In the genomic region with DNA sequence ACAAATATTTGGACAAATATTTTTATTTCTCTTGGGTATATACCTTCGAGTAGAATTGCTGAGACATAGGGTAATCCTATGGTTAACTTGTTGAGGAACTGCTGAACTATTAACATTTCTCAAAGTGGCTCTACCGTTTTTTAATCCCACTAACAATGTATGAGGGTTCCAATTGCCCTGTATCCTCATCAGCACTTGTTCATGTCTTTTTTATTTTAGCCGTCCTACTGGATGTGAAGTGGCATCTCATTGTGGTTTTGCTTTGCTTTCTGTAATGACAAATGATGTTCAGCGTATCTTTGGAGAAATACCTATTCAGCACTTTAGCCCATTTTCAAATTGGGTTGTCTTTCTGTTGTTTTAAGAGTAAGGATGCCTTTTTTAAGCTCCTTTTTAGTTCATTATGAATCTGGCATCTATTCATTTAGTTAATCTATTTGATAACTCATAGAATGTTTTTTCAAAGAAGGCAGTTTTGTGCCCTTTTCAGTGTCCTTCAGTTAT, we compare ENCODE assay signal across 3 cellular contexts.
TF ChIP-seq lines count a peak whose summit lies in the region.

No MANE protein-coding gene starts in this region.

TF ChIP-seq in A549, 52 proteins besides CTCF, POLR2A, EP300 and RAD21:
- TF ChIP-seq, protein P1, sequence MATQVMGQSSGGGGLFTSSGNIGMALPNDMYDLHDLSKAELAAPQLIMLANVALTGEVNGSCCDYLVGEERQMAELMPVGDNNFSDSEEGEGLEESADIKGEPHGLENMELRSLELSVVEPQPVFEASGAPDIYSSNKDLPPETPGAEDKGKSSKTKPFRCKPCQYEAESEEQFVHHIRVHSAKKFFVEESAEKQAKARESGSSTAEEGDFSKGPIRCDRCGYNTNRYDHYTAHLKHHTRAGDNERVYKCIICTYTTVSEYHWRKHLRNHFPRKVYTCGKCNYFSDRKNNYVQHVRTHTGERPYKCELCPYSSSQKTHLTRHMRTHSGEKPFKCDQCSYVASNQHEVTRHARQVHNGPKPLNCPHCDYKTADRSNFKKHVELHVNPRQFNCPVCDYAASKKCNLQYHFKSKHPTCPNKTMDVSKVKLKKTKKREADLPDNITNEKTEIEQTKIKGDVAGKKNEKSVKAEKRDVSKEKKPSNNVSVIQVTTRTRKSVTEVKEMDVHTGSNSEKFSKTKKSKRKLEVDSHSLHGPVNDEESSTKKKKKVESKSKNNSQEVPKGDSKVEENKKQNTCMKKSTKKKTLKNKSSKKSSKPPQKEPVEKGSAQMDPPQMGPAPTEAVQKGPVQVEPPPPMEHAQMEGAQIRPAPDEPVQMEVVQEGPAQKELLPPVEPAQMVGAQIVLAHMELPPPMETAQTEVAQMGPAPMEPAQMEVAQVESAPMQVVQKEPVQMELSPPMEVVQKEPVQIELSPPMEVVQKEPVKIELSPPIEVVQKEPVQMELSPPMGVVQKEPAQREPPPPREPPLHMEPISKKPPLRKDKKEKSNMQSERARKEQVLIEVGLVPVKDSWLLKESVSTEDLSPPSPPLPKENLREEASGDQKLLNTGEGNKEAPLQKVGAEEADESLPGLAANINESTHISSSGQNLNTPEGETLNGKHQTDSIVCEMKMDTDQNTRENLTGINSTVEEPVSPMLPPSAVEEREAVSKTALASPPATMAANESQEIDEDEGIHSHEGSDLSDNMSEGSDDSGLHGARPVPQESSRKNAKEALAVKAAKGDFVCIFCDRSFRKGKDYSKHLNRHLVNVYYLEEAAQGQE (IDR thresholded peaks at IDR 0.05), result no peak
- TF ChIP-seq RFX5 (IDR thresholded peaks at IDR 0.05) (no peak), NPAS2 (CRISPR knock-in tag; IDR thresholded peaks at IDR 0.05; ENCODE audit: borderline replicate concordance) (no peak), GATA3 (IDR thresholded peaks at IDR 0.05; ENCODE audit: borderline replicate concordance) (no peak), EHF (CRISPR knock-in tag; IDR thresholded peaks at IDR 0.05) (no peak), MAFK (IDR thresholded peaks at IDR 0.05; ENCODE audit: partially characterized antibody) (peak; percentile 73), ZFP36 (IDR thresholded peaks at IDR 0.05; ENCODE audit: borderline replicate concordance, partially characterized antibody) (peak; percentile 11), HDAC2 (IDR thresholded peaks at IDR 0.05) (no peak), CEBPB (IDR thresholded peaks at IDR 0.05) (no peak), MAZ (IDR thresholded peaks at IDR 0.05; ENCODE audit: borderline replicate concordance, low read depth, low read length) (no peak)
- TF ChIP-seq, protein P2, sequence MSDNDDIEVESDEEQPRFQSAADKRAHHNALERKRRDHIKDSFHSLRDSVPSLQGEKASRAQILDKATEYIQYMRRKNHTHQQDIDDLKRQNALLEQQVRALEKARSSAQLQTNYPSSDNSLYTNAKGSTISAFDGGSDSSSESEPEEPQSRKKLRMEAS (IDR thresholded peaks at IDR 0.05), result no peak
- TF ChIP-seq, protein P3, sequence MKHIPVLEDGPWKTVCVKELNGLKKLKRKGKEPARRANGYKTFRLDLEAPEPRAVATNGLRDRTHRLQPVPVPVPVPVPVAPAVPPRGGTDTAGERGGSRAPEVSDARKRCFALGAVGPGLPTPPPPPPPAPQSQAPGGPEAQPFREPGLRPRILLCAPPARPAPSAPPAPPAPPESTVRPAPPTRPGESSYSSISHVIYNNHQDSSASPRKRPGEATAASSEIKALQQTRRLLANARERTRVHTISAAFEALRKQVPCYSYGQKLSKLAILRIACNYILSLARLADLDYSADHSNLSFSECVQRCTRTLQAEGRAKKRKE (CRISPR knock-in tag; IDR thresholded peaks at IDR 0.05; ENCODE audit: low read depth), result no peak

TF ChIP-seq in HEK293, 187 proteins besides CTCF, POLR2A, EP300 and RAD21 (continued from another document):
- TF ChIP-seq, protein P4, sequence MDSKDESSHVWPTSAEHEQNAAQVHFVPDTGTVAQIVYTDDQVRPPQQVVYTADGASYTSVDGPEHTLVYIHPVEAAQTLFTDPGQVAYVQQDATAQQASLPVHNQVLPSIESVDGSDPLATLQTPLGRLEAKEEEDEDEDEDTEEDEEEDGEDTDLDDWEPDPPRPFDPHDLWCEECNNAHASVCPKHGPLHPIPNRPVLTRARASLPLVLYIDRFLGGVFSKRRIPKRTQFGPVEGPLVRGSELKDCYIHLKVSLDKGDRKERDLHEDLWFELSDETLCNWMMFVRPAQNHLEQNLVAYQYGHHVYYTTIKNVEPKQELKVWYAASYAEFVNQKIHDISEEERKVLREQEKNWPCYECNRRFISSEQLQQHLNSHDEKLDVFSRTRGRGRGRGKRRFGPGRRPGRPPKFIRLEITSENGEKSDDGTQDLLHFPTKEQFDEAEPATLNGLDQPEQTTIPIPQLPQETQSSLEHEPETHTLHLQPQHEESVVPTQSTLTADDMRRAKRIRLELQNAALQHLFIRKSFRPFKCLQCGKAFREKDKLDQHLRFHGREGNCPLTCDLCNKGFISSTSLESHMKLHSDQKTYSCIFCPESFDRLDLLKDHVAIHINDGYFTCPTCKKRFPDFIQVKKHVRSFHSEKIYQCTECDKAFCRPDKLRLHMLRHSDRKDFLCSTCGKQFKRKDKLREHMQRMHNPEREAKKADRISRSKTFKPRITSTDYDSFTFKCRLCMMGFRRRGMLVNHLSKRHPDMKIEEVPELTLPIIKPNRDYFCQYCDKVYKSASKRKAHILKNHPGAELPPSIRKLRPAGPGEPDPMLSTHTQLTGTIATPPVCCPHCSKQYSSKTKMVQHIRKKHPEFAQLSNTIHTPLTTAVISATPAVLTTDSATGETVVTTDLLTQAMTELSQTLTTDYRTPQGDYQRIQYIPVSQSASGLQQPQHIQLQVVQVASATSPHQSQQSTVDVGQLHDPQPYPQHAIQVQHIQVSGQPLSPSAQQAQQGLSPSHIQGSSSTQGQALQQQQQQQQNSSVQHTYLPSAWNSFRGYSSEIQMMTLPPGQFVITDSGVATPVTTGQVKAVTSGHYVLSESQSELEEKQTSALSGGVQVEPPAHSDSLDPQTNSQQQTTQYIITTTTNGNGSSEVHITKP (tag by site-specific recombination; IDR thresholded peaks at IDR 0.05), result no peak

TF ChIP-seq in K562, 482 proteins besides CTCF, POLR2A, EP300 and RAD21 (continued from another document):
- TF ChIP-seq PTRF (tag; IDR thresholded peaks at IDR 0.05), result no peak
- peak; percentile 44; the same call in 1 of the 2 replicates for TF ChIP-seq MAFK (IDR thresholded peaks at IDR 0.05; ENCODE audit: low read length)
- peak; percentile 62 for TF ChIP-seq MAFG (tag; conservative IDR thresholded peaks at IDR 0.05)
- TF ChIP-seq C11orf30 (IDR thresholded peaks at IDR 0.05; ENCODE audit: low read depth), result peak; percentile 73
- peak; percentile 38 for TF ChIP-seq MAFF (IDR thresholded peaks at IDR 0.05; ENCODE audit: low read length)
- TF ChIP-seq ETV1 (tag; conservative IDR thresholded peaks at IDR 0.05; ENCODE audit: low read depth), result no peak
- peak; percentile 54 for TF ChIP-seq ZFP36 (IDR thresholded peaks at IDR 0.05; ENCODE audit: low read depth, low read length, partially characterized antibody)
